ENCODE assay signal across 1 cellular context in genomic region chr2:201220102-201220570, GRCh38.
TF ChIP-seq lines count a peak whose summit lies in the region.

No MANE protein-coding gene starts in this region.

TF ChIP-seq in HepG2, 621 proteins besides CTCF, POLR2A, EP300 and RAD21:
- TF ChIP-seq ZNF710 (CRISPR knock-in tag; IDR thresholded peaks at IDR 0.05; ENCODE audit: borderline replicate concordance) (no peak), SRF (IDR thresholded peaks at IDR 0.05; ENCODE audit: low read depth, low read length) (no peak), ETV6 (CRISPR knock-in tag; conservative IDR thresholded peaks at IDR 0.05) (no peak), SOX5 (CRISPR knock-in tag; IDR thresholded peaks at IDR 0.05; ENCODE audit: borderline replicate concordance) (peak; percentile 33; the same call in 1 of the 2 replicates), SOX13 (IDR thresholded peaks at IDR 0.05) (no peak), SOX13 (CRISPR knock-in tag; conservative IDR thresholded peaks at IDR 0.05 in 1 of 2, IDR thresholded peaks at IDR 0.05 in 1 of 2) (peak in 1 of 2 experiments; percentile 57; a peak in 2 of 4 replicates), ZFAT (CRISPR knock-in tag; conservative IDR thresholded peaks at IDR 0.05) (no peak)
